Comparison of ENCODE assay signal across 1 cellular context in the genomic region with DNA sequence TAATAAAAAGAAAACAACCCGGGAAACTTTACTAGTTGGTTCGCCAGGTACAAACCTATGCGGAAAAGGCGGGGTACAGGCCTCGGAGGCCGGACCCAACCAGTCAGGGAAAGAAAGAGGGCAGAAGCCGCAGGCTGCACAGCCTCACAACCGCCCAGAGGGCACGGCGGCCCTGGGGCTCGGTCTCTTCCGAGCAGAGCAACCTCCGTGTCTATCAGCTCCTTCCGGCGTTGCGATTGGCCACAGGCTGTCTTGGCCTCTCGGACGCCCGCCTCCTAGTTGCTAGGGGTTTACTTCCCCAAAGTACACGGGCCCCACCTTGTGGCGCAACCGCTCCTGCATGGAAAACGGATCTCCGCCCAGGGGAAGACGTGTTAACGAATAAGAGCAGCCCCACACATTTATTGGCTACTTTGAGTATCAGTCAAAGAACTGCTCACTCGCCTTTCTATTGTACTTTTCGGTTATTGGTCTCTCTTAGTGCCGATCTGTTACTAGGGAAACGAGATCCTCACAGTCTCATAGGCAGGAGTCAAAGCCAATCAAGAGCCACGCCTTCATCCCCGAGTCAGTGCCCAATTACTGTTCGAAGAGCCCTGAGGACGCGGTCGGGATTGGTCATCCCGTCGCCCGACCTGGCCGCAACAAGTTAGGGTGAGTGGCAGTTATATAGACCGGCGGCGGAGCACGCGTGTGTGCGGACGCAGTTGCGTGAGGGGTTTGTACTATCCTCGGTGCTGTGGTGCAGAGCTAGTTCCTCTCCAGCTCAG.
TF ChIP-seq lines count a peak whose summit lies in the region.

Gene G3BP1, plus strand, starts transcription at position 696 of the 770 bp plus-strand sequence. CDS start 14,667 bp downstream, outside the sequence.

TF ChIP-seq in K562, 482 proteins besides CTCF, POLR2A, EP300 and RAD21 (continued from another document and continues in another):
- TF ChIP-seq RREB1 (CRISPR knock-in tag; IDR thresholded peaks at IDR 0.05) (no peak), DLX4 (CRISPR knock-in tag; IDR thresholded peaks at IDR 0.05) (no peak), THRAP3 (IDR thresholded peaks at IDR 0.05; ENCODE audit: borderline replicate concordance) (no peak), SMAD3 (CRISPR knock-in tag; conservative IDR thresholded peaks at IDR 0.05) (no peak), MAFG (tag; conservative IDR thresholded peaks at IDR 0.05) (no peak), FOXJ3 (CRISPR knock-in tag; IDR thresholded peaks at IDR 0.05) (no peak), GTF2E2 (tag; IDR thresholded peaks at IDR 0.05) (peak; percentile 97), SIX5 (IDR thresholded peaks at IDR 0.05; ENCODE audit: borderline replicate concordance in 1 of 2, insufficient read depth in 1 of 2, low read depth in 1 of 2, low read length in 2 of 2) (no peak), IRF9 (tag; IDR thresholded peaks at IDR 0.05) (no peak), KHSRP (IDR thresholded peaks at IDR 0.05) (no peak), MTA1 (IDR thresholded peaks at IDR 0.05; ENCODE audit: borderline replicate concordance) (no peak), FIP1L1 (IDR thresholded peaks at IDR 0.05; ENCODE audit: low read depth, low read length, poor library complexity, severe bottlenecking) (peak; percentile 77), SMC3 (conservative IDR thresholded peaks at IDR 0.05; ENCODE audit: insufficient read depth, low read depth, low read length) (peak; percentile 44; the same call in 1 of the 2 replicates), ZNF407 (IDR thresholded peaks at IDR 0.05; ENCODE audit: low read depth) (no peak), CBFB (CRISPR knock-in tag; IDR thresholded peaks at IDR 0.05) (no peak), TCF3 (CRISPR knock-in tag; IDR thresholded peaks at IDR 0.05) (no peak), ZNF316 (IDR thresholded peaks at IDR 0.05) (no peak), PHF21A (IDR thresholded peaks at IDR 0.05; ENCODE audit: borderline replicate concordance, low read depth) (no peak), IFI16 (CRISPR knock-in tag; IDR thresholded peaks at IDR 0.05) (no peak), POLR2AphosphoS5 (IDR thresholded peaks at IDR 0.05; ENCODE audit: control insufficient read depth, insufficient read depth, low read depth, low read length) (peak; percentile 94), TBP (optimal IDR thresholded peaks at IDR 0.05; ENCODE audit: low read depth, low read length) (peak; percentile 98), TEAD2 (tag; IDR thresholded peaks at IDR 0.05) (no peak), ZNF77 (CRISPR knock-in tag; IDR thresholded peaks at IDR 0.05) (no peak), NFRKB (IDR thresholded peaks at IDR 0.05; ENCODE audit: low read depth) (no peak; the same call in none of the 2 replicates), ZBED1 (IDR thresholded peaks at IDR 0.05) (no peak; the same call in 1 of the 2 replicates), GATA2 (CRISPR knock-in tag; IDR thresholded peaks at IDR 0.05) (no peak), RHOXF2B (CRISPR knock-in tag; conservative IDR thresholded peaks at IDR 0.05) (no peak), ADNP (tag; IDR thresholded peaks at IDR 0.05) (no peak), ZNF644 (tag; IDR thresholded peaks at IDR 0.05; ENCODE audit: low read depth) (no peak), MCM2 (IDR thresholded peaks at IDR 0.05; ENCODE audit: low read depth) (no peak), DEAF1 (CRISPR knock-in tag; IDR thresholded peaks at IDR 0.05) (no peak), ZNF3 (CRISPR knock-in tag; IDR thresholded peaks at IDR 0.05) (no peak), BRF1 (IDR thresholded peaks at IDR 0.05; ENCODE audit: borderline replicate concordance, extremely low read depth, insufficient read length) (no peak), E2F4 (CRISPR knock-in tag; IDR thresholded peaks at IDR 0.05; ENCODE audit: low read depth) (no peak)
- TF ChIP-seq, protein P1, sequence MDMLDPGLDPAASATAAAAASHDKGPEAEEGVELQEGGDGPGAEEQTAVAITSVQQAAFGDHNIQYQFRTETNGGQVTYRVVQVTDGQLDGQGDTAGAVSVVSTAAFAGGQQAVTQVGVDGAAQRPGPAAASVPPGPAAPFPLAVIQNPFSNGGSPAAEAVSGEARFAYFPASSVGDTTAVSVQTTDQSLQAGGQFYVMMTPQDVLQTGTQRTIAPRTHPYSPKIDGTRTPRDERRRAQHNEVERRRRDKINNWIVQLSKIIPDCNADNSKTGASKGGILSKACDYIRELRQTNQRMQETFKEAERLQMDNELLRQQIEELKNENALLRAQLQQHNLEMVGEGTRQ (CRISPR knock-in tag; IDR thresholded peaks at IDR 0.05), result no peak
- TF ChIP-seq, protein P2, sequence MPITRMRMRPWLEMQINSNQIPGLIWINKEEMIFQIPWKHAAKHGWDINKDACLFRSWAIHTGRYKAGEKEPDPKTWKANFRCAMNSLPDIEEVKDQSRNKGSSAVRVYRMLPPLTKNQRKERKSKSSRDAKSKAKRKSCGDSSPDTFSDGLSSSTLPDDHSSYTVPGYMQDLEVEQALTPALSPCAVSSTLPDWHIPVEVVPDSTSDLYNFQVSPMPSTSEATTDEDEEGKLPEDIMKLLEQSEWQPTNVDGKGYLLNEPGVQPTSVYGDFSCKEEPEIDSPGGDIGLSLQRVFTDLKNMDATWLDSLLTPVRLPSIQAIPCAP (CRISPR knock-in tag; IDR thresholded peaks at IDR 0.05; ENCODE audit: borderline replicate concordance), result no peak
- TF ChIP-seq, protein P3, sequence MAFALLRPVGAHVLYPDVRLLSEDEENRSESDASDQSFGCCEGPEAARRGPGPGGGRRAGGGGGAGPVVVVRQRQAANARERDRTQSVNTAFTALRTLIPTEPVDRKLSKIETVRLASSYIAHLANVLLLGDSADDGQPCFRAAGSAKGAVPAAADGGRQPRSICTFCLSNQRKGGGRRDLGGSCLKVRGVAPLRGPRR (CRISPR knock-in tag; IDR thresholded peaks at IDR 0.05), result no peak
